2 cellular contexts compared by ENCODE assay signal in genomic region chr9:128098017-128098935, GRCh38.
A peak's percentile ranks its signal among the peaks of the same experiment; 100 is the strongest.
TF ChIP-seq lines count a peak whose summit lies in the region.

No MANE protein-coding gene starts in this region.

TF ChIP-seq in IMR-90, 13 proteins besides CTCF, POLR2A, EP300 and RAD21:
- peak; percentile 97 for TF ChIP-seq MXI1 (IDR thresholded peaks at IDR 0.05; ENCODE audit: borderline replicate concordance, low read depth, low read length)
- 0 out of 2 replicates have a peak, but pooled peaks have one; percentile 1 for TF ChIP-seq NFE2L2 (IDR thresholded peaks at IDR 0.05; ENCODE audit: low read depth, low read length)
- peak; percentile 25; the same call in 1 of the 2 replicates for TF ChIP-seq MAFK (IDR thresholded peaks at IDR 0.05; ENCODE audit: low read depth, low read length)
- peak; percentile 68; the same call in 1 of the 2 replicates for TF ChIP-seq MAZ (IDR thresholded peaks at IDR 0.05; ENCODE audit: borderline replicate concordance, low read depth, low read length)
- TF ChIP-seq BHLHE40 (IDR thresholded peaks at IDR 0.05; ENCODE audit: low read depth, low read length) = peak; percentile 98
- no peak for TF ChIP-seq SMC3 (IDR thresholded peaks at IDR 0.05; ENCODE audit: low read depth, low read length)
- TF ChIP-seq CHD1 (IDR thresholded peaks at IDR 0.05; ENCODE audit: low read depth, low read length) = peak; percentile 59; the same call in 1 of the 2 replicates
- TF ChIP-seq, protein P1, sequence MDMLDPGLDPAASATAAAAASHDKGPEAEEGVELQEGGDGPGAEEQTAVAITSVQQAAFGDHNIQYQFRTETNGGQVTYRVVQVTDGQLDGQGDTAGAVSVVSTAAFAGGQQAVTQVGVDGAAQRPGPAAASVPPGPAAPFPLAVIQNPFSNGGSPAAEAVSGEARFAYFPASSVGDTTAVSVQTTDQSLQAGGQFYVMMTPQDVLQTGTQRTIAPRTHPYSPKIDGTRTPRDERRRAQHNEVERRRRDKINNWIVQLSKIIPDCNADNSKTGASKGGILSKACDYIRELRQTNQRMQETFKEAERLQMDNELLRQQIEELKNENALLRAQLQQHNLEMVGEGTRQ (IDR thresholded peaks at IDR 0.05; ENCODE audit: low read depth, low read length) = peak; percentile 83
- TF ChIP-seq CEBPB (IDR thresholded peaks at IDR 0.05; ENCODE audit: low read depth, low read length) = peak; percentile 96
- peak; percentile 29; the same call in 1 of the 2 replicates for TF ChIP-seq FOS (IDR thresholded peaks at IDR 0.05; ENCODE audit: low read depth, low read length)
- TF ChIP-seq RCOR1 (IDR thresholded peaks at IDR 0.05; ENCODE audit: insufficient replicate concordance, low read length) = no peak
- TF ChIP-seq RFX5 (IDR thresholded peaks at IDR 0.05; ENCODE audit: low read depth, low read length) = peak; percentile 39; the same call in 1 of the 2 replicates
- TF ChIP-seq, protein P2, sequence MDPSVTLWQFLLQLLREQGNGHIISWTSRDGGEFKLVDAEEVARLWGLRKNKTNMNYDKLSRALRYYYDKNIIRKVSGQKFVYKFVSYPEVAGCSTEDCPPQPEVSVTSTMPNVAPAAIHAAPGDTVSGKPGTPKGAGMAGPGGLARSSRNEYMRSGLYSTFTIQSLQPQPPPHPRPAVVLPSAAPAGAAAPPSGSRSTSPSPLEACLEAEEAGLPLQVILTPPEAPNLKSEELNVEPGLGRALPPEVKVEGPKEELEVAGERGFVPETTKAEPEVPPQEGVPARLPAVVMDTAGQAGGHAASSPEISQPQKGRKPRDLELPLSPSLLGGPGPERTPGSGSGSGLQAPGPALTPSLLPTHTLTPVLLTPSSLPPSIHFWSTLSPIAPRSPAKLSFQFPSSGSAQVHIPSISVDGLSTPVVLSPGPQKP (IDR thresholded peaks at IDR 0.05; ENCODE audit: borderline replicate concordance, low read depth, low read length) = no peak

TF ChIP-seq in neural cell, 6 proteins besides CTCF, POLR2A, EP300 and RAD21:
- TF ChIP-seq TAF1 (IDR thresholded peaks at IDR 0.05; ENCODE audit: low read depth) = peak; percentile 63
- TF ChIP-seq MXI1 (conservative IDR thresholded peaks at IDR 0.05; ENCODE audit: poor library complexity, severe bottlenecking) = peak; percentile 90
- TF ChIP-seq POLR2AphosphoS5 (IDR thresholded peaks at IDR 0.05) = peak; percentile 63
- no peak for TF ChIP-seq EZH2 (IDR thresholded peaks at IDR 0.05; ENCODE audit: borderline replicate concordance, insufficient read depth, low read length, poor library complexity, severe bottlenecking)
- TF ChIP-seq, protein P3, sequence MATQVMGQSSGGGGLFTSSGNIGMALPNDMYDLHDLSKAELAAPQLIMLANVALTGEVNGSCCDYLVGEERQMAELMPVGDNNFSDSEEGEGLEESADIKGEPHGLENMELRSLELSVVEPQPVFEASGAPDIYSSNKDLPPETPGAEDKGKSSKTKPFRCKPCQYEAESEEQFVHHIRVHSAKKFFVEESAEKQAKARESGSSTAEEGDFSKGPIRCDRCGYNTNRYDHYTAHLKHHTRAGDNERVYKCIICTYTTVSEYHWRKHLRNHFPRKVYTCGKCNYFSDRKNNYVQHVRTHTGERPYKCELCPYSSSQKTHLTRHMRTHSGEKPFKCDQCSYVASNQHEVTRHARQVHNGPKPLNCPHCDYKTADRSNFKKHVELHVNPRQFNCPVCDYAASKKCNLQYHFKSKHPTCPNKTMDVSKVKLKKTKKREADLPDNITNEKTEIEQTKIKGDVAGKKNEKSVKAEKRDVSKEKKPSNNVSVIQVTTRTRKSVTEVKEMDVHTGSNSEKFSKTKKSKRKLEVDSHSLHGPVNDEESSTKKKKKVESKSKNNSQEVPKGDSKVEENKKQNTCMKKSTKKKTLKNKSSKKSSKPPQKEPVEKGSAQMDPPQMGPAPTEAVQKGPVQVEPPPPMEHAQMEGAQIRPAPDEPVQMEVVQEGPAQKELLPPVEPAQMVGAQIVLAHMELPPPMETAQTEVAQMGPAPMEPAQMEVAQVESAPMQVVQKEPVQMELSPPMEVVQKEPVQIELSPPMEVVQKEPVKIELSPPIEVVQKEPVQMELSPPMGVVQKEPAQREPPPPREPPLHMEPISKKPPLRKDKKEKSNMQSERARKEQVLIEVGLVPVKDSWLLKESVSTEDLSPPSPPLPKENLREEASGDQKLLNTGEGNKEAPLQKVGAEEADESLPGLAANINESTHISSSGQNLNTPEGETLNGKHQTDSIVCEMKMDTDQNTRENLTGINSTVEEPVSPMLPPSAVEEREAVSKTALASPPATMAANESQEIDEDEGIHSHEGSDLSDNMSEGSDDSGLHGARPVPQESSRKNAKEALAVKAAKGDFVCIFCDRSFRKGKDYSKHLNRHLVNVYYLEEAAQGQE (IDR thresholded peaks at IDR 0.05; ENCODE audit: borderline replicate concordance) = peak; percentile 74
- peak; percentile 24 for TF ChIP-seq SMC3 (conservative IDR thresholded peaks at IDR 0.05; ENCODE audit: poor library complexity)
